ENCODE assay signal across 1 cellular context in the genomic region with DNA sequence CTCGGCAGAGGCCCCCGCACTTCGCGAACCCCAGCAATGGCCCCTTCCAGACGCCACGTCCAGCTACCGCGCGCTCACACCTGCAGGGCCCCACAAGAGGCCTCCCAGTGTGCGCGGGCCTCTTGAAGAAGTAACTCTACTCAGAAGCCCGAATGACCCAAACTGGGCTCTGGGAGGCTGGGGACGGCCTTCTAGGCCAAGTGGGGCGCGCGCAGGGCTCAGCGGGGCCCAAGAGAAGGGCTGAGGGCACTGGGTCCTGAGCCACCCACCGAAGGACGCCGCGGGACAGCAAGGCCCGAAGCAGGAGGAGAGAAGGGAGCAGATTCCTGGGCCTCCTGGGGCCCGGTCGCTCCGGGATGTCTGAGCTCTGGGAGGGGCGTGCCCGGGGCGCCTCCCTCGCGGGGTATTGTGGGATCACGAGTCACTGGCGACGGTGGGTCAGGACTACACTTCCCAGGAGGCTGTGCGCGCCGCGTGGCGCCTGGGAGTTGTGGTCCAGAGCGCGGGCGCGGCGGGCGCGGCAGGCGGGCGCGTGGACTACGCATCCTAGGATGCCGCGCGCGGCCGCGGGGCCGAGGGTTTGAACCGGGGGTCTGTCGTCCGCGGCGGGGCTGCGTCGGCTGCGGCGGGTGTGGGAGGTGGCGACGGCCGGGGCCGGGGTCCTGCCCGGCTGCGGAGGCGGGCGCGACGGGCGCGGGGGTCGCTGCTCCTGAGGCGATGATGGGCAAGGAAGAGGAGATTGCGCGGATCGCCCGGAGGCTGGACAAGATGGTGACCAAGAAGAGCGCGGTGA.
TF ChIP-seq lines count a peak whose summit lies in the region.

A gene (plus strand): TSS at position 603 of the 793 bp plus-strand sequence. CDS start 115 bp downstream, at position 718.

TF ChIP-seq in K562, 482 proteins besides CTCF, POLR2A, EP300 and RAD21 (continued from another document):
- TF ChIP-seq, protein P1, sequence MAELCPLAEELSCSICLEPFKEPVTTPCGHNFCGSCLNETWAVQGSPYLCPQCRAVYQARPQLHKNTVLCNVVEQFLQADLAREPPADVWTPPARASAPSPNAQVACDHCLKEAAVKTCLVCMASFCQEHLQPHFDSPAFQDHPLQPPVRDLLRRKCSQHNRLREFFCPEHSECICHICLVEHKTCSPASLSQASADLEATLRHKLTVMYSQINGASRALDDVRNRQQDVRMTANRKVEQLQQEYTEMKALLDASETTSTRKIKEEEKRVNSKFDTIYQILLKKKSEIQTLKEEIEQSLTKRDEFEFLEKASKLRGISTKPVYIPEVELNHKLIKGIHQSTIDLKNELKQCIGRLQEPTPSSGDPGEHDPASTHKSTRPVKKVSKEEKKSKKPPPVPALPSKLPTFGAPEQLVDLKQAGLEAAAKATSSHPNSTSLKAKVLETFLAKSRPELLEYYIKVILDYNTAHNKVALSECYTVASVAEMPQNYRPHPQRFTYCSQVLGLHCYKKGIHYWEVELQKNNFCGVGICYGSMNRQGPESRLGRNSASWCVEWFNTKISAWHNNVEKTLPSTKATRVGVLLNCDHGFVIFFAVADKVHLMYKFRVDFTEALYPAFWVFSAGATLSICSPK (IDR thresholded peaks at IDR 0.05; ENCODE audit: borderline replicate concordance): no peak
- TF ChIP-seq PTRF (tag; IDR thresholded peaks at IDR 0.05) (no peak), ZNF184 (CRISPR knock-in tag; IDR thresholded peaks at IDR 0.05) (no peak), NCOA2 (IDR thresholded peaks at IDR 0.05; ENCODE audit: partially characterized antibody in 2 of 2) (no peak), SMAD4 (CRISPR knock-in tag; conservative IDR thresholded peaks at IDR 0.05) (peak; percentile 80)
- TF ChIP-seq, protein P2, sequence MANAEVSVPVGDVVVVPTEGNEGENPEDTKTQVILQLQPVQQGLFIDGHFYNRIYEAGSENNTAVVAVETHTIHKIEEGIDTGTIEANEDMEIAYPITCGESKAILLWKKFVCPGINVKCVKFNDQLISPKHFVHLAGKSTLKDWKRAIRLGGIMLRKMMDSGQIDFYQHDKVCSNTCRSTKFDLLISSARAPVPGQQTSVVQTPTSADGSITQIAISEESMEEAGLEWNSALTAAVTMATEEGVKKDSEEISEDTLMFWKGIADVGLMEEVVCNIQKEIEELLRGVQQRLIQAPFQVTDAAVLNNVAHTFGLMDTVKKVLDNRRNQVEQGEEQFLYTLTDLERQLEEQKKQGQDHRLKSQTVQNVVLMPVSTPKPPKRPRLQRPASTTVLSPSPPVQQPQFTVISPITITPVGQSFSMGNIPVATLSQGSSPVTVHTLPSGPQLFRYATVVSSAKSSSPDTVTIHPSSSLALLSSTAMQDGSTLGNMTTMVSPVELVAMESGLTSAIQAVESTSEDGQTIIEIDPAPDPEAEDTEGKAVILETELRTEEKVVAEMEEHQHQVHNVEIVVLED (CRISPR knock-in tag; IDR thresholded peaks at IDR 0.05): peak; percentile 88
